23 cellular contexts compared by ENCODE assay signal in the genomic region with DNA sequence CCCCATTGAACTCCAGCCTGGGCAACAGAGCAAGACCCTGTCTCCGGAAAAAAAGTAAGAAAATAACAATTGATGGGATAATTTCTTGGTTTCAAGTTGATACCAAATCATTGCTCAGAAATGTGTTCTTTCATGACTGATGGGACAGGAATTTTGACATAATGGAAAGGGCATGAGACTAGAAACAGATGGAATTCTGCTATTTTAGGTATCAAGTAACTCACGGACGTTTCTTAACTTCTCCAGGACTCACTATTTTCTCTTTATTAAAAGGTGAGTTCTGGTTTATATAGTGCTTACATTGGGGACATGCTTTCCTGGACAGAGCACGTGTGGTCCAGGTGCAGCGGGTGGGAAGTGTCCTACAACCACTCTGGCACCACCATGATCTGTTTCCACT. TPM values are rescaled to one million over a fixed set of nuclear protein-coding genes. Genes with fewer than 3 reads are reported as not detected.
DNase-seq lines count a peak whose midpoint lies in the region; ATAC-seq and TF ChIP-seq lines count a peak whose summit lies in the region.
"Had no signal": no experiment of that assay in that cellular context is flagged by ENCODE, and none has a peak within 500 bp of the region (broad histone marks: within the 10 kb centered on the region; RNA-seq: fewer than 3 reads in every experiment).

No MANE protein-coding gene starts in this region.

- H3K4me3 ChIP-seq in Caco-2 (ENCODE audit: low read depth, low read length): no peak overlapping the region
- H3K4me3 ChIP-seq: body of pancreas, K562, lower lobe of right lung had no signal

- no peaks in the 10 kb centered on the region for H3K27me3 ChIP-seq in Caco-2 (replicated peaks; ENCODE audit: control insufficient read depth, insufficient read depth, low read length)
- H3K27me3 ChIP-seq: body of pancreas had no signal

- TF ChIP-seq CTCF in osteocyte (IDR thresholded peaks at IDR 0.05) (no peak), Caco-2 (IDR thresholded peaks at IDR 0.05; ENCODE audit: insufficient read depth in 1 of 2, low read depth in 1 of 2, low read length in 1 of 2, severe bottlenecking in 1 of 2, unreplicated experiment in 1 of 2) (no peak)

- DNase-seq in EH (ENCODE audit: low read depth) (peak; percentile 85), M059J (ENCODE audit: low read depth) (peak; percentile 75), fibroblast of gingiva (ENCODE audit: low read depth) (peak; percentile 13), osteocyte (ENCODE audit: extremely low spot score, unreplicated experiment) (no peak), Caco-2 (no peak), T-helper 9 cell (no peak)
- no peak for DNase-seq in stimulated activated naive B cell treated with anti-CD40 and anti-IgM and Interleukin-4, amounts not matched to agents 10 μg/mL and 1 μg/mL and 100 μg/mL, for 72 hours
- DNase-seq: activated CD4-positive, alpha-beta T cell treated with anti-CD3 and anti-CD28 coated beads, Interleukin-2, amount 50 U/mL, for 1 hour; activated naive CD4-positive, alpha-beta T cell; BE2C; body of pancreas; DMS 273 treated with DMSO at 0.1 percent for 48 hours; lower lobe of right lung; naive B cell; NCI-H1105; NCI-H2081 treated with DMSO at 0.1 percent for 48 hours; NCI-H524 treated with DMSO at 0.1 percent for 48 hours; posterior cingulate gyrus; Right ventricle myocardium superior; stimulated activated CD4-positive, alpha-beta T cell treated with anti-CD3 and anti-CD28 coated beads, Interleukin-2, amount 100 ng/mL, for 48 hours had no signal

- POLR2A ChIA-PET in Caco-2 (lab: Charles Lee): no interaction called here

- no peaks in the 10 kb centered on the region for H3K36me3 ChIP-seq in Caco-2 (ENCODE audit: control insufficient read depth, insufficient read depth, low read length)
- H3K36me3 ChIP-seq: BE2C, lower lobe of right lung had no signal

- H3K4me3 Mint-ChIP-seq in osteocyte (ENCODE audit: unreplicated experiment) (no peak overlapping the region), Caco-2 (ENCODE audit: unreplicated experiment) (no peak overlapping the region)
- no peak overlapping the region for H3K4me3 Mint-ChIP-seq in stimulated activated naive B cell treated with anti-CD40 and anti-IgM and Interleukin-4, amounts not matched to agents 10 μg/mL and 1 μg/mL and 100 μg/mL, for 72 hours
- H3K4me3 Mint-ChIP-seq: dendritic cell treated with granulocyte-macrophage colony-stimulating factor and Interleukin-4, amounts not matched to agents 40 ng/mL and 50 ng/mL, for 4 days; naive B cell had no signal

- CTCF ChIA-PET in Caco-2 (lab: Charles Lee): interaction anchor here (0.7 kb wide), 1 partner anchor 71 kb away, joined by 3 read pairs; no protein-coding TSS in a partner anchor

- peak overlapping the region; percentile 41 for H3K27ac Mint-ChIP-seq in osteocyte (ENCODE audit: unreplicated experiment)
- H3K27ac Mint-ChIP-seq in Caco-2 (ENCODE audit: unreplicated experiment): no peak overlapping the region
- no peak overlapping the region for H3K27ac Mint-ChIP-seq in stimulated activated naive B cell treated with anti-CD40 and anti-IgM and Interleukin-4, amounts not matched to agents 10 μg/mL and 1 μg/mL and 100 μg/mL, for 72 hours
- H3K27ac Mint-ChIP-seq: dendritic cell treated with granulocyte-macrophage colony-stimulating factor and Interleukin-4, amounts not matched to agents 40 ng/mL and 50 ng/mL, for 4 days; naive B cell had no signal

- peaks cover 45% of the 10 kb centered on the region for H3K4me1 Mint-ChIP-seq in osteocyte (ENCODE audit: unreplicated experiment)
- H3K4me1 Mint-ChIP-seq in Caco-2 (ENCODE audit: low read depth, unreplicated experiment): peaks cover 15% of the 10 kb centered on the region
- peaks cover 1 to 2% of the 10 kb centered on the region in 2 donors for H3K4me1 Mint-ChIP-seq in stimulated activated naive B cell treated with anti-CD40 and anti-IgM and Interleukin-4, amounts not matched to agents 10 μg/mL and 1 μg/mL and 100 μg/mL, for 72 hours

- H3K9me3 Mint-ChIP-seq in osteocyte (ENCODE audit: unreplicated experiment): no peaks in the 10 kb centered on the region
- H3K9me3 Mint-ChIP-seq in Caco-2 (ENCODE audit: unreplicated experiment): no peaks in the 10 kb centered on the region
- H3K9me3 Mint-ChIP-seq in stimulated activated naive B cell treated with anti-CD40 and anti-IgM and Interleukin-4, amounts not matched to agents 10 μg/mL and 1 μg/mL and 100 μg/mL, for 72 hours: no peaks in the 10 kb centered on the region
- H3K9me3 Mint-ChIP-seq: dendritic cell treated with granulocyte-macrophage colony-stimulating factor and Interleukin-4, amounts not matched to agents 40 ng/mL and 50 ng/mL, for 4 days had no signal

- H3K9me3 ChIP-seq in Caco-2: no peaks in the 10 kb centered on the region
- H3K9me3 ChIP-seq: BE2C, body of pancreas, lower lobe of right lung had no signal

- peaks cover 31% of the 10 kb centered on the region for H3K4me1 ChIP-seq in Caco-2
- H3K4me1 ChIP-seq: BE2C had no signal

- no peaks in the 10 kb centered on the region for H3K27me3 Mint-ChIP-seq in osteocyte (ENCODE audit: unreplicated experiment)
- H3K27me3 Mint-ChIP-seq in Caco-2 (ENCODE audit: insufficient read depth, unreplicated experiment): no peaks in the 10 kb centered on the region
- H3K27me3 Mint-ChIP-seq in stimulated activated naive B cell treated with anti-CD40 and anti-IgM and Interleukin-4, amounts not matched to agents 10 μg/mL and 1 μg/mL and 100 μg/mL, for 72 hours: peaks cover 21 to 32% of the 10 kb centered on the region in 2 donors

- no peaks in the 10 kb centered on the region for H3K36me3 Mint-ChIP-seq in osteocyte (ENCODE audit: unreplicated experiment)
- H3K36me3 Mint-ChIP-seq in Caco-2 (ENCODE audit: insufficient read depth, unreplicated experiment): peaks cover 1% of the 10 kb centered on the region
- H3K36me3 Mint-ChIP-seq in stimulated activated naive B cell treated with anti-CD40 and anti-IgM and Interleukin-4, amounts not matched to agents 10 μg/mL and 1 μg/mL and 100 μg/mL, for 72 hours: no peaks in the 10 kb centered on the region
- H3K36me3 Mint-ChIP-seq: naive B cell had no signal

- intact Hi-C loops in Caco-2 (cut with micrococcal nuclease; ENCODE audit: unreplicated experiment): no loop called here

- no peak for ATAC-seq in stimulated activated naive B cell treated with anti-CD40 and anti-IgM and Interleukin-4, amounts not matched to agents 10 μg/mL and 1 μg/mL and 100 μg/mL, for 72 hours (replicated peaks)
- no peak for ATAC-seq in GM19463 (IDR thresholded peaks at IDR 0.05; ENCODE audit: unreplicated experiment)
- ATAC-seq: body of pancreas, K562, lower lobe of right lung had no signal

- no TSS peak for BruUV-seq in Caco-2 (replicated peaks; lab: Mats Ljungman, UMichigan)

RNA-seq across cellular contexts. Expression of gene DSP, which starts 6.0 kb away (rescaled TPM):
- 24.3 and 45.1 TPM in 2 replicates for total RNA-seq in M059J (2014; rRNA removed; shearing (Covaris generic))
- 124 and 135 TPM in 2 replicates for total RNA-seq in osteocyte
- total RNA-seq in Caco-2 (2022): 191 and 193 TPM in 2 replicates

RNA-seq across cellular contexts. Expression of gene SNRNP48, which starts 54.5 kb away (rescaled TPM):
- total RNA-seq in M059J (2014; rRNA removed; shearing (Covaris generic)): 18.8 and 25.4 TPM in 2 replicates
- 12.1 and 14.3 TPM in 2 replicates for total RNA-seq in osteocyte
- total RNA-seq in Caco-2 (2022): 25.1 and 29.1 TPM in 2 replicates

Comparison
In these comparisons a context has a peak if more than half of its experiments do, and no peak if none do; other contexts are left out.
1. DNase-seq: peak in EH (single experiment), M059J (single experiment) and fibroblast of gingiva (single experiment); none in osteocyte (single experiment), Caco-2 (0 of 2), T-helper 9 cell (single experiment) and stimulated activated naive B cell treated with anti-CD40 and anti-IgM and Interleukin-4, amounts not matched to agents 10 μg/mL and 1 μg/mL and 100 μg/mL, for 72 hours (single experiment).